Comparison of ENCODE assay signal across 1 cellular context in genomic region chr18:79438089-79438488, GRCh38.
TF ChIP-seq lines count a peak whose summit lies in the region.

No MANE protein-coding gene starts in this region.

TF ChIP-seq in SK-N-SH treated with all-trans-retinoic acid at 6 μM for 48 hours, 23 proteins besides CTCF, POLR2A, EP300 and RAD21 (continued from another document):
- no peak for TF ChIP-seq CSRNP3 (CRISPR knock-in tag; IDR thresholded peaks at IDR 0.05)
- TF ChIP-seq SNAI2 (CRISPR knock-in tag; IDR thresholded peaks at IDR 0.05), result no peak
- TF ChIP-seq TCF4 (CRISPR knock-in tag; IDR thresholded peaks at IDR 0.05; ENCODE audit: borderline replicate concordance), result no peak
- no peak for TF ChIP-seq ZNF8 (CRISPR knock-in tag; IDR thresholded peaks at IDR 0.05)
- no peak for TF ChIP-seq ARNTL (CRISPR knock-in tag; IDR thresholded peaks at IDR 0.05; ENCODE audit: borderline replicate concordance, low read depth)
- TF ChIP-seq OSR1 (CRISPR knock-in tag; IDR thresholded peaks at IDR 0.05), result no peak
- no peak for TF ChIP-seq TSHZ2 (CRISPR knock-in tag; IDR thresholded peaks at IDR 0.05)
TF ChIP-seq in SK-N-SH treated with all-trans-retinoic acid at 6 μM for 48 hours: peak in this region for 0.
